Comparison of ENCODE assay signal across 1 cellular context in the genomic region with DNA sequence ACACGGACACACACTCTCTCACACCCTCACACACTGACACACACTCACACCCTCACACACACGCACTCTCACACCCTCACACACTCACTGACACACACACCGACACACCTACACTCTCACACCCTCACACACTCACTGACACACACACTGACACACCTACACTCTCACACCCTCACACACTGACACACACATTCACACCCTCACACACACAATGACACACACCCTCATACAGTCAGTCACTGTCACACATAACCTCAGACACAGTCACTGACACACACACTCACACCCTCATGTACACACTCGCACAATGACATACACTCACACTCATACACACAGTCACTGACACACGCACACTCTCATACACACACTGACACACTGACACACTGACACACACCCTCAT.
TF ChIP-seq lines count a peak whose summit lies in the region.

No MANE protein-coding gene starts in this region.

TF ChIP-seq in HEK293, 187 proteins besides CTCF, POLR2A, EP300 and RAD21 (continued from another document):
- peak; percentile 88 for TF ChIP-seq ZFHX2 (tag by site-specific recombination; conservative IDR thresholded peaks at IDR 0.05)
- TF ChIP-seq ZNF701 (tag by site-specific recombination; IDR thresholded peaks at IDR 0.05): no peak
- no peak for TF ChIP-seq KLF8 (tag by site-specific recombination; IDR thresholded peaks at IDR 0.05)
- TF ChIP-seq ZNF501 (tag by site-specific recombination; IDR thresholded peaks at IDR 0.05): no peak
- no peak for TF ChIP-seq ZNF571 (tag by site-specific recombination; IDR thresholded peaks at IDR 0.05)
- TF ChIP-seq ZNF138 (tag by site-specific recombination; IDR thresholded peaks at IDR 0.05; ENCODE audit: borderline replicate concordance): no peak
- TF ChIP-seq, protein P1, sequence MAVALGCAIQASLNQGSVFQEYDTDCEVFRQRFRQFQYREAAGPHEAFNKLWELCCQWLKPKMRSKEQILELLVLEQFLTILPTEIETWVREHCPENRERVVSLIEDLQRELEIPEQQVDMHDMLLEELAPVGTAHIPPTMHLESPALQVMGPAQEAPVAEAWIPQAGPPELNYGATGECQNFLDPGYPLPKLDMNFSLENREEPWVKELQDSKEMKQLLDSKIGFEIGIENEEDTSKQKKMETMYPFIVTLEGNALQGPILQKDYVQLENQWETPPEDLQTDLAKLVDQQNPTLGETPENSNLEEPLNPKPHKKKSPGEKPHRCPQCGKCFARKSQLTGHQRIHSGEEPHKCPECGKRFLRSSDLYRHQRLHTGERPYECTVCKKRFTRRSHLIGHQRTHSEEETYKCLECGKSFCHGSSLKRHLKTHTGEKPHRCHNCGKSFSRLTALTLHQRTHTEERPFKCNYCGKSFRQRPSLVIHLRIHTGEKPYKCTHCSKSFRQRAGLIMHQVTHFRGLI (tag by site-specific recombination; IDR thresholded peaks at IDR 0.05): no peak
- no peak for TF ChIP-seq ZNF677 (tag by site-specific recombination; IDR thresholded peaks at IDR 0.05)
- TF ChIP-seq ZNF391 (tag by site-specific recombination; IDR thresholded peaks at IDR 0.05; ENCODE audit: borderline replicate concordance, low read depth): no peak
- no peak for TF ChIP-seq ZNF248 (tag by site-specific recombination; IDR thresholded peaks at IDR 0.05)
- TF ChIP-seq, protein P2, sequence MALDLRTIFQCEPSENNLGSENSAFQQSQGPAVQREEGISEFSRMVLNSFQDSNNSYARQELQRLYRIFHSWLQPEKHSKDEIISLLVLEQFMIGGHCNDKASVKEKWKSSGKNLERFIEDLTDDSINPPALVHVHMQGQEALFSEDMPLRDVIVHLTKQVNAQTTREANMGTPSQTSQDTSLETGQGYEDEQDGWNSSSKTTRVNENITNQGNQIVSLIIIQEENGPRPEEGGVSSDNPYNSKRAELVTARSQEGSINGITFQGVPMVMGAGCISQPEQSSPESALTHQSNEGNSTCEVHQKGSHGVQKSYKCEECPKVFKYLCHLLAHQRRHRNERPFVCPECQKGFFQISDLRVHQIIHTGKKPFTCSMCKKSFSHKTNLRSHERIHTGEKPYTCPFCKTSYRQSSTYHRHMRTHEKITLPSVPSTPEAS (tag by site-specific recombination; IDR thresholded peaks at IDR 0.05): peak; percentile 99
- 0 out of 2 replicates have a peak, but pooled peaks have one; percentile 41 for TF ChIP-seq ZNF776 (tag by site-specific recombination; IDR thresholded peaks at IDR 0.05; ENCODE audit: borderline replicate concordance)
- TF ChIP-seq ZNF335 (tag by site-specific recombination; conservative IDR thresholded peaks at IDR 0.05): no peak
- TF ChIP-seq ZSCAN23 (tag by site-specific recombination; IDR thresholded peaks at IDR 0.05): no peak
- no peak for TF ChIP-seq ZNF37A (tag by site-specific recombination; IDR thresholded peaks at IDR 0.05)
- no peak for TF ChIP-seq ZNF530 (tag by site-specific recombination; IDR thresholded peaks at IDR 0.05; ENCODE audit: low read depth)
- no peak for TF ChIP-seq YY2 (tag by site-specific recombination; IDR thresholded peaks at IDR 0.05)
- TF ChIP-seq, protein P3, sequence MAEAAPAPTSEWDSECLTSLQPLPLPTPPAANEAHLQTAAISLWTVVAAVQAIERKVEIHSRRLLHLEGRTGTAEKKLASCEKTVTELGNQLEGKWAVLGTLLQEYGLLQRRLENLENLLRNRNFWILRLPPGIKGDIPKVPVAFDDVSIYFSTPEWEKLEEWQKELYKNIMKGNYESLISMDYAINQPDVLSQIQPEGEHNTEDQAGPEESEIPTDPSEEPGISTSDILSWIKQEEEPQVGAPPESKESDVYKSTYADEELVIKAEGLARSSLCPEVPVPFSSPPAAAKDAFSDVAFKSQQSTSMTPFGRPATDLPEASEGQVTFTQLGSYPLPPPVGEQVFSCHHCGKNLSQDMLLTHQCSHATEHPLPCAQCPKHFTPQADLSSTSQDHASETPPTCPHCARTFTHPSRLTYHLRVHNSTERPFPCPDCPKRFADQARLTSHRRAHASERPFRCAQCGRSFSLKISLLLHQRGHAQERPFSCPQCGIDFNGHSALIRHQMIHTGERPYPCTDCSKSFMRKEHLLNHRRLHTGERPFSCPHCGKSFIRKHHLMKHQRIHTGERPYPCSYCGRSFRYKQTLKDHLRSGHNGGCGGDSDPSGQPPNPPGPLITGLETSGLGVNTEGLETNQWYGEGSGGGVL (tag by site-specific recombination; IDR thresholded peaks at IDR 0.05): no peak
- no peak for TF ChIP-seq ZNF792 (tag by site-specific recombination; IDR thresholded peaks at IDR 0.05)
- no peak for TF ChIP-seq ZNF596 (tag by site-specific recombination; IDR thresholded peaks at IDR 0.05)
